19 cellular contexts compared by ENCODE assay signal in the genomic region with DNA sequence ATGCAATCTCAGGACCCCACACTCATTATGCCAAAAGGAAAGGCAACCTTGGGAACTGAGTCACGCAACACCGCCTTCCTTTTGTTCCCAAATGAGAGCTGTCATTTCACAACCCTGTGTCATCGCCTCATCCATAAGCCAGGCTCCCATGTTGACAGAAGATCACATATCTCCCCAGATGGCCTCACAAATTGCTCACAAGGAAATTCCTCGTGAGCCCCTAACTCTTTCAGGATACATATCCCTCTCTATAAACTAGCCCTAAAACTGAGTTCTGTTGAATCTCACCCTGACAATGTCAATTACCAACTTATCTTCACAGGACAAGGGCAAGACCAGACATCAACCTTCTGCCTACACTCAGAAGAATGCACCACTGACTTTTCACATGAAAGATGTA. TPM values are rescaled to one million over a fixed set of nuclear protein-coding genes. Genes with fewer than 3 reads are reported as not detected.
DNase-seq lines count a peak whose midpoint lies in the region; ATAC-seq and TF ChIP-seq lines count a peak whose summit lies in the region.
"Had no signal": no experiment of that assay in that cellular context is flagged by ENCODE, and none has a peak within 500 bp of the region (broad histone marks: within the 10 kb centered on the region; RNA-seq: fewer than 3 reads in every experiment).

No MANE protein-coding gene starts in this region.

- peak overlapping the region; percentile 96 for H3K27ac Mint-ChIP-seq in nephron progenitor cell
- H3K27ac Mint-ChIP-seq: CD8-positive, alpha-beta T cell; T-cell had no signal

- H4K20me1 ChIP-seq in BLaER1, result no peaks in the 10 kb centered on the region

- no peaks in the 10 kb centered on the region for H3K27me3 ChIP-seq in BLaER1
- H3K27me3 ChIP-seq: SJCRH30 had no signal

- H3K36me3 ChIP-seq in BLaER1, result no peaks in the 10 kb centered on the region
- H3K36me3 ChIP-seq: HAP-1 had no signal

- TF ChIP-seq CTCF in nephron progenitor cell (IDR thresholded peaks at IDR 0.05), result no peak

- H3K36me3 Mint-ChIP-seq in nephron progenitor cell (ENCODE audit: low read depth), result no peaks in the 10 kb centered on the region
- H3K36me3 Mint-ChIP-seq: CD8-positive, alpha-beta T cell; T-cell had no signal

- H3K27ac ChIP-seq in BLaER1, result no peak overlapping the region
- H3K27ac ChIP-seq: SJCRH30 had no signal

- no peak overlapping the region for H3K4me3 ChIP-seq in BLaER1
- H3K4me3 ChIP-seq: GM12878, HAP-1, SJCRH30 had no signal

- intact Hi-C loops in Right ventricle myocardium superior (cut with DNase I), result no loop called here

- no peak overlapping the region for H3K4me3 Mint-ChIP-seq in nephron progenitor cell
- H3K4me3 Mint-ChIP-seq: CD8-positive, alpha-beta T cell; T-cell had no signal

- H3K27me3 Mint-ChIP-seq in nephron progenitor cell (ENCODE audit: low read depth, poor library complexity), result peaks cover 6% of the 10 kb centered on the region

- peaks cover 4% of the 10 kb centered on the region; the same call in 1 of the 2 replicates for H3K9me3 ChIP-seq in BLaER1
- H3K9me3 ChIP-seq: HAP-1, SJCRH30 had no signal

- H3K4me1 ChIP-seq in BLaER1, result peaks cover 32% of the 10 kb centered on the region
- H3K4me1 ChIP-seq: HAP-1 had no signal

- ATAC-seq in SK-N-SH treated with all-trans-retinoic acid at 6 μM for 48 hours (no peak), Right ventricle myocardium superior (ENCODE audit: poor library complexity) (no peak)
- ATAC-seq: CD8-positive, alpha-beta T cell; GM12878; T-cell had no signal

- peak; percentile 3 for DNase-seq in DMS53 treated with DMSO at 0.1 percent for 48 hours (lab: John Stamatoyannopoulos, UW; ENCODE audit: unreplicated experiment)
- DNase-seq in nephron progenitor cell, result no peak
- DNase-seq in HCEC 1CT, result no peak
- DNase-seq in Right ventricle myocardium superior, result no peak
- DNase-seq in NOMO-1 treated with dmso at 0.1 percent for 144 hours (lab: John Stamatoyannopoulos, UW; ENCODE audit: unreplicated experiment), result no peak
- DNase-seq: ACHN; CD8-positive, alpha-beta T cell; DMS153; MM.1S; NCI-H2029; NCI-H446; NCI-H82; SJCRH30; T-cell had no signal

- peak overlapping the region; percentile 88 for H3K4me2 ChIP-seq in BLaER1

- peaks cover 76% of the 10 kb centered on the region for H3K4me1 Mint-ChIP-seq in nephron progenitor cell
- H3K4me1 Mint-ChIP-seq: T-cell had no signal

- peaks cover 7% of the 10 kb centered on the region for H3K9me3 Mint-ChIP-seq in nephron progenitor cell
- H3K9me3 Mint-ChIP-seq: CD8-positive, alpha-beta T cell; T-cell had no signal

- H3K9ac ChIP-seq in BLaER1, result no peak overlapping the region

TF ChIP-seq in SK-N-SH treated with all-trans-retinoic acid at 6 μM for 48 hours, 23 proteins besides CTCF, POLR2A, EP300 and RAD21:
- TF ChIP-seq, protein P1, sequence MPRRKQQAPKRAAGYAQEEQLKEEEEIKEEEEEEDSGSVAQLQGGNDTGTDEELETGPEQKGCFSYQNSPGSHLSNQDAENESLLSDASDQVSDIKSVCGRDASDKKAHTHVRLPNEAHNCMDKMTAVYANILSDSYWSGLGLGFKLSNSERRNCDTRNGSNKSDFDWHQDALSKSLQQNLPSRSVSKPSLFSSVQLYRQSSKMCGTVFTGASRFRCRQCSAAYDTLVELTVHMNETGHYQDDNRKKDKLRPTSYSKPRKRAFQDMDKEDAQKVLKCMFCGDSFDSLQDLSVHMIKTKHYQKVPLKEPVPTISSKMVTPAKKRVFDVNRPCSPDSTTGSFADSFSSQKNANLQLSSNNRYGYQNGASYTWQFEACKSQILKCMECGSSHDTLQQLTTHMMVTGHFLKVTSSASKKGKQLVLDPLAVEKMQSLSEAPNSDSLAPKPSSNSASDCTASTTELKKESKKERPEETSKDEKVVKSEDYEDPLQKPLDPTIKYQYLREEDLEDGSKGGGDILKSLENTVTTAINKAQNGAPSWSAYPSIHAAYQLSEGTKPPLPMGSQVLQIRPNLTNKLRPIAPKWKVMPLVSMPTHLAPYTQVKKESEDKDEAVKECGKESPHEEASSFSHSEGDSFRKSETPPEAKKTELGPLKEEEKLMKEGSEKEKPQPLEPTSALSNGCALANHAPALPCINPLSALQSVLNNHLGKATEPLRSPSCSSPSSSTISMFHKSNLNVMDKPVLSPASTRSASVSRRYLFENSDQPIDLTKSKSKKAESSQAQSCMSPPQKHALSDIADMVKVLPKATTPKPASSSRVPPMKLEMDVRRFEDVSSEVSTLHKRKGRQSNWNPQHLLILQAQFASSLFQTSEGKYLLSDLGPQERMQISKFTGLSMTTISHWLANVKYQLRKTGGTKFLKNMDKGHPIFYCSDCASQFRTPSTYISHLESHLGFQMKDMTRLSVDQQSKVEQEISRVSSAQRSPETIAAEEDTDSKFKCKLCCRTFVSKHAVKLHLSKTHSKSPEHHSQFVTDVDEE (CRISPR knock-in tag; IDR thresholded peaks at IDR 0.05), result peak; percentile 86
- no peak for TF ChIP-seq ZNF8 (CRISPR knock-in tag; IDR thresholded peaks at IDR 0.05)
- TF ChIP-seq ZFP30 (CRISPR knock-in tag; IDR thresholded peaks at IDR 0.05), result no peak
- TF ChIP-seq, protein P2, sequence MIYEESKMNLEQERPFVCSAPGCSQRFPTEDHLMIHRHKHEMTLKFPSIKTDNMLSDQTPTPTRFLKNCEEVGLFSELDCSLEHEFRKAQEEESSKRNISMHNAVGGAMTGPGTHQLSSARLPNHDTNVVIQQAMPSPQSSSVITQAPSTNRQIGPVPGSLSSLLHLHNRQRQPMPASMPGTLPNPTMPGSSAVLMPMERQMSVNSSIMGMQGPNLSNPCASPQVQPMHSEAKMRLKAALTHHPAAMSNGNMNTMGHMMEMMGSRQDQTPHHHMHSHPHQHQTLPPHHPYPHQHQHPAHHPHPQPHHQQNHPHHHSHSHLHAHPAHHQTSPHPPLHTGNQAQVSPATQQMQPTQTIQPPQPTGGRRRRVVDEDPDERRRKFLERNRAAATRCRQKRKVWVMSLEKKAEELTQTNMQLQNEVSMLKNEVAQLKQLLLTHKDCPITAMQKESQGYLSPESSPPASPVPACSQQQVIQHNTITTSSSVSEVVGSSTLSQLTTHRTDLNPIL (CRISPR knock-in tag; IDR thresholded peaks at IDR 0.05; ENCODE audit: low read depth), result no peak
- TF ChIP-seq TCF4 (CRISPR knock-in tag; IDR thresholded peaks at IDR 0.05; ENCODE audit: borderline replicate concordance), result peak; percentile 70
- no peak for TF ChIP-seq ZC3H10 (CRISPR knock-in tag; IDR thresholded peaks at IDR 0.05)
- TF ChIP-seq ZNF565 (CRISPR knock-in tag; conservative IDR thresholded peaks at IDR 0.05; ENCODE audit: low read depth), result no peak
- no peak for TF ChIP-seq ESRRG (CRISPR knock-in tag; IDR thresholded peaks at IDR 0.05)
- no peak for TF ChIP-seq BACH2 (CRISPR knock-in tag; IDR thresholded peaks at IDR 0.05; ENCODE audit: borderline replicate concordance)
- no peak for TF ChIP-seq OSR1 (CRISPR knock-in tag; IDR thresholded peaks at IDR 0.05)
- TF ChIP-seq ISL1 (CRISPR knock-in tag; IDR thresholded peaks at IDR 0.05), result peak; percentile 44
- no peak for TF ChIP-seq TOX (CRISPR knock-in tag; IDR thresholded peaks at IDR 0.05; ENCODE audit: borderline replicate concordance)
- TF ChIP-seq GLIS3 (CRISPR knock-in tag; IDR thresholded peaks at IDR 0.05), result no peak
- TF ChIP-seq, protein P3, sequence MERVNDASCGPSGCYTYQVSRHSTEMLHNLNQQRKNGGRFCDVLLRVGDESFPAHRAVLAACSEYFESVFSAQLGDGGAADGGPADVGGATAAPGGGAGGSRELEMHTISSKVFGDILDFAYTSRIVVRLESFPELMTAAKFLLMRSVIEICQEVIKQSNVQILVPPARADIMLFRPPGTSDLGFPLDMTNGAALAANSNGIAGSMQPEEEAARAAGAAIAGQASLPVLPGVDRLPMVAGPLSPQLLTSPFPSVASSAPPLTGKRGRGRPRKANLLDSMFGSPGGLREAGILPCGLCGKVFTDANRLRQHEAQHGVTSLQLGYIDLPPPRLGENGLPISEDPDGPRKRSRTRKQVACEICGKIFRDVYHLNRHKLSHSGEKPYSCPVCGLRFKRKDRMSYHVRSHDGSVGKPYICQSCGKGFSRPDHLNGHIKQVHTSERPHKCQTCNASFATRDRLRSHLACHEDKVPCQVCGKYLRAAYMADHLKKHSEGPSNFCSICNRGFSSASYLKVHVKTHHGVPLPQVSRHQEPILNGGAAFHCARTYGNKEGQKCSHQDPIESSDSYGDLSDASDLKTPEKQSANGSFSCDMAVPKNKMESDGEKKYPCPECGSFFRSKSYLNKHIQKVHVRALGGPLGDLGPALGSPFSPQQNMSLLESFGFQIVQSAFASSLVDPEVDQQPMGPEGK (CRISPR knock-in tag; IDR thresholded peaks at IDR 0.05; ENCODE audit: borderline replicate concordance), result no peak

RNA-seq across cellular contexts. Expression of a gene that starts 22.6 kb away (rescaled TPM):
- 3.7 TPM for total RNA-seq in Right ventricle myocardium superior
- total RNA-seq: CD8-positive, alpha-beta T cell; RPMI7951 had no signal
